Comparison of ENCODE assay signal across 2 cellular contexts in the genomic region with DNA sequence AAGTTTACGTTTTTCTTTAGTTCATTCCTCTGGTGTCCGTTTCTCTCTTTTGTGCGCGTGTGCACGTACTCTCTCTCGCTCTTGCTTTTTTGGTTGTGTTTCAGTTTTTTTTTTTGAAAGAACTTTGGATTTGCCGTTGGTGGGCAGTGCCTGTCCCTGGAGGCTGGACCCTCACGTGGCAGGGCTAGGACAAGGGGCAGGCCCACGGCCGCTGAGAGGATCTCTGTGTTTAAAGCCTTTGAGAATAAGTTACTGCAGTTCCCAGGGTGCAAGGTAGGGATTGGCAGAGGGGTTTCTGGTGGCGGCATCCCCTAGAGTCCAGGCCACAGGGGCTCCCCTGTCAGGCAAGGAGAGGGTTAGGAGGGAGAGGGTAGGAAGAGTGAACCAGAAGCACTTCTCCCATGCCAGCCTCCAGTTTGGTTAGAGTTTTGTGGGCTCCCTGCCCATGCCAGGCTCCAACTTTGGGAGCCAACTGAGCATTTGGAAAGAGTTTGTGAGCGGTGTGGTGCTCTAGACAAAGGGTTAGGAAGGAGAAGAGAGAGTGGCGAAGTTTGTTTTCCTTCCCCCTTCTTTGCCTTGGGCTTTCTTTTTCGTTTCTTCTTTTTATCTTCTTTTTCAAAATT.
TF ChIP-seq lines count a peak whose summit lies in the region.

No MANE protein-coding gene starts in this region.

TF ChIP-seq in IMR-90, 13 proteins besides CTCF, POLR2A, EP300 and RAD21:
- TF ChIP-seq BHLHE40 (IDR thresholded peaks at IDR 0.05; ENCODE audit: low read depth, low read length): no peak
- TF ChIP-seq MAFK (IDR thresholded peaks at IDR 0.05; ENCODE audit: low read depth, low read length): no peak
- no peak for TF ChIP-seq MAZ (IDR thresholded peaks at IDR 0.05; ENCODE audit: borderline replicate concordance, low read depth, low read length)
- TF ChIP-seq, protein P1, sequence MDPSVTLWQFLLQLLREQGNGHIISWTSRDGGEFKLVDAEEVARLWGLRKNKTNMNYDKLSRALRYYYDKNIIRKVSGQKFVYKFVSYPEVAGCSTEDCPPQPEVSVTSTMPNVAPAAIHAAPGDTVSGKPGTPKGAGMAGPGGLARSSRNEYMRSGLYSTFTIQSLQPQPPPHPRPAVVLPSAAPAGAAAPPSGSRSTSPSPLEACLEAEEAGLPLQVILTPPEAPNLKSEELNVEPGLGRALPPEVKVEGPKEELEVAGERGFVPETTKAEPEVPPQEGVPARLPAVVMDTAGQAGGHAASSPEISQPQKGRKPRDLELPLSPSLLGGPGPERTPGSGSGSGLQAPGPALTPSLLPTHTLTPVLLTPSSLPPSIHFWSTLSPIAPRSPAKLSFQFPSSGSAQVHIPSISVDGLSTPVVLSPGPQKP (IDR thresholded peaks at IDR 0.05; ENCODE audit: borderline replicate concordance, low read depth, low read length): no peak
- no peak for TF ChIP-seq RFX5 (IDR thresholded peaks at IDR 0.05; ENCODE audit: low read depth, low read length)

TF ChIP-seq in H1, 55 proteins besides CTCF, POLR2A, EP300 and RAD21:
- TF ChIP-seq CBX8 (IDR thresholded peaks at IDR 0.05; ENCODE audit: borderline replicate concordance, low read depth, low read length) (no peak), FOSL1 (IDR thresholded peaks at IDR 0.05; ENCODE audit: insufficient read depth, low read depth, low read length) (no peak), GTF2F1 (IDR thresholded peaks at IDR 0.05; ENCODE audit: borderline replicate concordance, low read depth, low read length) (no peak), SP1 (IDR thresholded peaks at IDR 0.05; ENCODE audit: low read depth, low read length) (no peak), POLR2AphosphoS5 (IDR thresholded peaks at IDR 0.05; ENCODE audit: low read depth, low read length) (0 out of 2 replicates have a peak, but pooled peaks have one; percentile 12), BCL11A (IDR thresholded peaks at IDR 0.05; ENCODE audit: low read depth in 2 of 2, low read length in 2 of 2) (no peak)
- TF ChIP-seq, protein P2, sequence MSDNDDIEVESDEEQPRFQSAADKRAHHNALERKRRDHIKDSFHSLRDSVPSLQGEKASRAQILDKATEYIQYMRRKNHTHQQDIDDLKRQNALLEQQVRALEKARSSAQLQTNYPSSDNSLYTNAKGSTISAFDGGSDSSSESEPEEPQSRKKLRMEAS (IDR thresholded peaks at IDR 0.05): no peak
